18 cellular contexts compared by ENCODE assay signal in the genomic region with DNA sequence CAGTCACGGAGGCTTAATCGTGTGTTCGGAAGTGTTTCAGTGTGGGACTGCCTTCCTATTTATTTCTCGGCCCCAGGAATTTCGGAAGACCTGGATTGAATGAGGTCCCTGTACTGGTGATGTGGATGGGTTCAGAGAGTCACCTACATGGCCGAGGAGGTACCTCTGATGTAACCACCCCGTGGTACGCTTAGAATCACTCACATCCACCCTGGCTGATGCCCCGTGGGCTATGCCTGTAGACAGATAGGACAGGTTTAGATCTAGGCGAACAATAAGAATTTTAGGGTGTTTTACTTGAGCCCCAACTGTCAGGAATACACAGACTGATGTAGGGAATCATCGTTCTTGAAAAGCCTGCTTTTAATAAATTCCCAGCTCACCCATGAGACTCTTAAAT. TPM values are rescaled to one million over a fixed set of nuclear protein-coding genes. Genes with fewer than 3 reads are reported as not detected.
DNase-seq lines count a peak whose midpoint lies in the region; ATAC-seq and TF ChIP-seq lines count a peak whose summit lies in the region.
"Had no signal": no experiment of that assay in that cellular context is flagged by ENCODE, and none has a peak within 500 bp of the region (broad histone marks: within the 10 kb centered on the region; RNA-seq: fewer than 3 reads in every experiment).

No MANE protein-coding gene starts in this region.

- H3K36me3 ChIP-seq in neural cell (ENCODE audit: insufficient read depth, low read length), result no peaks in the 10 kb centered on the region
- H3K36me3 ChIP-seq: BLaER1 had no signal

- H3K4me2 ChIP-seq in neural cell (ENCODE audit: low read length), result no peak overlapping the region
- H3K4me2 ChIP-seq: BLaER1 had no signal

- H3K9me2 ChIP-seq in neural cell (ENCODE audit: insufficient read depth, low read length), result no peaks in the 10 kb centered on the region

- H3K27me3 ChIP-seq in neural cell (ENCODE audit: insufficient read depth, low read depth, low read length), result no peaks in the 10 kb centered on the region

- H3K4me3 ChIP-seq in neural cell (ENCODE audit: low read length), result peak overlapping the region; percentile 69
- H3K4me3 ChIP-seq: BLaER1 had no signal

- TF ChIP-seq EP300 in neural cell (conservative IDR thresholded peaks at IDR 0.05; ENCODE audit: poor library complexity, severe bottlenecking), result no peak

- TF ChIP-seq RAD21 in neural cell (conservative IDR thresholded peaks at IDR 0.05), result no peak

- TF ChIP-seq CTCF in neural cell (IDR thresholded peaks at IDR 0.05; ENCODE audit: poor library complexity, severe bottlenecking), result no peak

- H3K27ac ChIP-seq in cingulate gyrus (ENCODE audit: low read depth, low read length) (peak overlapping the region; percentile 6), neural cell (ENCODE audit: low read length) (no peak overlapping the region), temporal lobe (ENCODE audit: low read depth, low read length) (peak overlapping the region; percentile 2)
- H3K27ac ChIP-seq: BLaER1 had no signal

- H3F3A ChIP-seq in neural cell (ENCODE audit: insufficient read depth, low read length, poor library complexity, severe bottlenecking), result no peaks in the 10 kb centered on the region

- H3K9ac ChIP-seq in neural cell (ENCODE audit: low read length), result no peak overlapping the region
- H3K9ac ChIP-seq: BLaER1 had no signal

- H3K4me3 Mint-ChIP-seq in T-helper 17 cell, result peak overlapping the region; percentile 72
- H3K4me3 Mint-ChIP-seq: CD8-positive, alpha-beta memory T cell; HFFc6; IgD-negative memory B cell had no signal

- no peak overlapping the region for H3K27ac Mint-ChIP-seq in T-helper 17 cell
- H3K27ac Mint-ChIP-seq: CD8-positive, alpha-beta memory T cell; HFFc6; IgD-negative memory B cell had no signal

- H3K79me2 ChIP-seq in neural cell (replicated peaks; ENCODE audit: insufficient read depth, low read length), result no peaks in the 10 kb centered on the region

- H3K9me3 ChIP-seq in T-helper 17 cell (ENCODE audit: control insufficient read depth, low read length, poor library complexity, severe bottlenecking) (no peaks in the 10 kb centered on the region), neural cell (ENCODE audit: low read length) (no peaks in the 10 kb centered on the region)
- H3K9me3 ChIP-seq: BLaER1, Caco-2 had no signal

- peaks cover 2% of the 10 kb centered on the region for H3K36me3 Mint-ChIP-seq in T-helper 17 cell (ENCODE audit: low read depth)
- H3K36me3 Mint-ChIP-seq: CD8-positive, alpha-beta memory T cell had no signal

- no peak for DNase-seq in T-helper 17 cell
- DNase-seq in stimulated activated CD8-positive, alpha-beta memory T cell treated with anti-CD3 and anti-CD28 coated beads, Interleukin-4, amount 100 ng/mL, for 48 hours, result no peak
- DNase-seq in NCI-H510A treated with DMSO at 0.1 percent for 48 hours (lab: John Stamatoyannopoulos, UW), result no peak
- DNase-seq: 8988T; AML-193; Caco-2; CD8-positive, alpha-beta memory T cell; DND-41; GDM1; HCEC 1CT; HFFc6 had no signal

- H4K20me1 ChIP-seq in neural cell (ENCODE audit: insufficient read depth), result no peaks in the 10 kb centered on the region
- H4K20me1 ChIP-seq: BLaER1 had no signal

- ATAC-seq in T-helper 17 cell (no peak), HG02852 (IDR thresholded peaks at IDR 0.05; ENCODE audit: unreplicated experiment) (no peak)

- no peak overlapping the region for H2AFZ ChIP-seq in neural cell (ENCODE audit: low read depth, low read length)

- H3K27me3 Mint-ChIP-seq in T-helper 17 cell, result peaks cover 79% of the 10 kb centered on the region

- H3K4me1 Mint-ChIP-seq in T-helper 17 cell, result no peaks in the 10 kb centered on the region
- H3K4me1 Mint-ChIP-seq: IgD-negative memory B cell had no signal

TF ChIP-seq in neural cell, 6 proteins besides CTCF, POLR2A, EP300 and RAD21:
- no peak for TF ChIP-seq EZH2 (IDR thresholded peaks at IDR 0.05; ENCODE audit: borderline replicate concordance, insufficient read depth, low read length, poor library complexity, severe bottlenecking)
- TF ChIP-seq SMC3 (conservative IDR thresholded peaks at IDR 0.05; ENCODE audit: poor library complexity), result no peak
- no peak for TF ChIP-seq POLR2AphosphoS5 (IDR thresholded peaks at IDR 0.05)
- TF ChIP-seq MXI1 (conservative IDR thresholded peaks at IDR 0.05; ENCODE audit: poor library complexity, severe bottlenecking), result no peak
- TF ChIP-seq, protein P1, sequence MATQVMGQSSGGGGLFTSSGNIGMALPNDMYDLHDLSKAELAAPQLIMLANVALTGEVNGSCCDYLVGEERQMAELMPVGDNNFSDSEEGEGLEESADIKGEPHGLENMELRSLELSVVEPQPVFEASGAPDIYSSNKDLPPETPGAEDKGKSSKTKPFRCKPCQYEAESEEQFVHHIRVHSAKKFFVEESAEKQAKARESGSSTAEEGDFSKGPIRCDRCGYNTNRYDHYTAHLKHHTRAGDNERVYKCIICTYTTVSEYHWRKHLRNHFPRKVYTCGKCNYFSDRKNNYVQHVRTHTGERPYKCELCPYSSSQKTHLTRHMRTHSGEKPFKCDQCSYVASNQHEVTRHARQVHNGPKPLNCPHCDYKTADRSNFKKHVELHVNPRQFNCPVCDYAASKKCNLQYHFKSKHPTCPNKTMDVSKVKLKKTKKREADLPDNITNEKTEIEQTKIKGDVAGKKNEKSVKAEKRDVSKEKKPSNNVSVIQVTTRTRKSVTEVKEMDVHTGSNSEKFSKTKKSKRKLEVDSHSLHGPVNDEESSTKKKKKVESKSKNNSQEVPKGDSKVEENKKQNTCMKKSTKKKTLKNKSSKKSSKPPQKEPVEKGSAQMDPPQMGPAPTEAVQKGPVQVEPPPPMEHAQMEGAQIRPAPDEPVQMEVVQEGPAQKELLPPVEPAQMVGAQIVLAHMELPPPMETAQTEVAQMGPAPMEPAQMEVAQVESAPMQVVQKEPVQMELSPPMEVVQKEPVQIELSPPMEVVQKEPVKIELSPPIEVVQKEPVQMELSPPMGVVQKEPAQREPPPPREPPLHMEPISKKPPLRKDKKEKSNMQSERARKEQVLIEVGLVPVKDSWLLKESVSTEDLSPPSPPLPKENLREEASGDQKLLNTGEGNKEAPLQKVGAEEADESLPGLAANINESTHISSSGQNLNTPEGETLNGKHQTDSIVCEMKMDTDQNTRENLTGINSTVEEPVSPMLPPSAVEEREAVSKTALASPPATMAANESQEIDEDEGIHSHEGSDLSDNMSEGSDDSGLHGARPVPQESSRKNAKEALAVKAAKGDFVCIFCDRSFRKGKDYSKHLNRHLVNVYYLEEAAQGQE (IDR thresholded peaks at IDR 0.05; ENCODE audit: borderline replicate concordance), result no peak
- no peak for TF ChIP-seq TAF1 (IDR thresholded peaks at IDR 0.05; ENCODE audit: low read depth)

RNA-seq across cellular contexts. Expression of a gene that starts 2.0 kb away (rescaled TPM):
- total RNA-seq in T-helper 17 cell, result not detected
- polyA plus RNA-seq in neural cell, result 24.1 and 33.4 TPM in 2 replicates
- 24.0 and 26.1 TPM in 2 replicates for polyA minus RNA-seq in neural cell
- 339 TPM for total RNA-seq in temporal lobe
- total RNA-seq: Caco-2; CD8-positive, alpha-beta memory T cell; H4; HFFc6 had no signal
- polyA plus RNA-seq: CD8-positive, alpha-beta memory T cell; IgD-negative memory B cell had no signal

Comparison
In these comparisons a context has a peak if more than half of its experiments do, and no peak if none do; other contexts are left out.
1. RNA of a gene that starts 2.0 kb away (total RNA-seq): 339 TPM in temporal lobe (single experiment); not detected in T-helper 17 cell; every median in the first group is over 100 times any median in the second.